17 cellular contexts compared by ENCODE assay signal in the genomic region with DNA sequence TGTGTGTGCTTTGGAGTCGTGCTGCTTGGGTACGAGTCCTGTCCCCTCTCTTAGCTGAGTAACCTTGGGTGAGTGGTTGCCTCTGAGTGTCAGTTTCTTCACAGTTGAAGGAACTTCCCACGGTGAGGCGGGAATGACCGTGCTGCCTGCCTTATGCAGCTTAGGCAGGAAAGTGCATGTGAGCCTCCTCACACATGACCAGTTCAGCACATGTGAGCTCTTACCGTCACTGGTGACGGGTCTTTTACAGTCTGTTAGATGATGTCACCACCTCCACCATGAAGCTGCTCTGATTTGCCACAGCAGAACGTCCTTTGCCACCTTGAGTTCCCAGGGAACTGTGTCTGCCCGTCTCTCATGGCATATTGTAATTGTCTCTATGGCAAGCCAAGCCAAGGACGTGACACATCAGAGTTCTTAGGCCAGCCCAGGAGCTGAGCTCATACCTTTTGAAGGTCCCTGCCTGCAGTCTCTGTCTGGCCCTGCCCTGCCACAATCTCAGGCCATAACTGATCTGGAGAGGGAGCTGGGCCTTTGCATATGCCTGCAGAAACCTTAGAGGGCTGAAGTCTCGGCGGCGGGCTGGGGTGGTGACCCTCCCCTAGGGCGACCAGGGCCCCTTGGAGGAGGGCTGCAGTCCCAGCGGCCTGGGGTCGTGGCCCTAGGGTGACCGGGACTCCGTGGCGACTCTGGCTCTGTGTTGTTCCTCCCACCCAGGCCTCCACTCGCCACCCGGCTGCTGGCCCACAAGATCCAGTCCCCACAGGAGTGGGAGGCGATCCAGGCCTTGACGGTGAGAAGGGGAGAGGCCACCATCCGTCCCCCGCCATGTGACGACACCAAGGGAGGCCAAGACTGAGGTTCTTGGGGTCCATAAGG. TPM values are rescaled to one million over a fixed set of nuclear protein-coding genes. Genes with fewer than 3 reads are reported as not detected.
DNase-seq lines count a peak whose midpoint lies in the region; TF ChIP-seq lines count a peak whose summit lies in the region.
"Had no signal": no experiment of that assay in that cellular context is flagged by ENCODE, and none has a peak within 500 bp of the region (broad histone marks: within the 10 kb centered on the region; RNA-seq: fewer than 3 reads in every experiment).

No MANE protein-coding gene starts in this region.

- POLR2A ChIA-PET in HEK293 (lab: Yijun Ruan, JAX) = interaction anchor here (1.1 to 1.3 kb wide), 2 partner anchors 8 to 70 kb away, joined by 3 to 10 read pairs; a partner anchor contains a TSS

- no peak overlapping the region for H3K4me3 Mint-ChIP-seq in nephron
- H3K4me3 Mint-ChIP-seq: CD8-positive, alpha-beta memory T cell had no signal

- H3K4me1 Mint-ChIP-seq in nephron = peaks cover 8% of the 10 kb centered on the region

- no peaks in the 10 kb centered on the region for H3K9me3 ChIP-seq in HEK293 (ENCODE audit: control insufficient read depth, insufficient read depth, low read depth, low read length)
- H3K9me3 ChIP-seq in adrenal gland (replicated peaks in 1 of 3) = no peaks in the 10 kb centered on the region
- H3K9me3 ChIP-seq in SJCRH30 (replicated peaks) = no peaks in the 10 kb centered on the region

- TF ChIP-seq CTCF in HEK293 (tag by site-specific recombination; IDR thresholded peaks at IDR 0.05) (no peak), adrenal gland (IDR thresholded peaks at IDR 0.05) (no peak), nephron (IDR thresholded peaks at IDR 0.05; ENCODE audit: unreplicated experiment in 3 of 3) (no peak)

- peaks cover 33% of the 10 kb centered on the region for H3K36me3 Mint-ChIP-seq in nephron (ENCODE audit: low read depth)

- H3K36me3 ChIP-seq in HEK293 (ENCODE audit: control insufficient read depth in 2 of 2, insufficient read depth in 1 of 2, low read length in 2 of 2) (peaks cover 11 to 67% of the 10 kb centered on the region in 2 experiments), adrenal gland (replicated peaks in 1 of 2) (peaks cover 0 to 65% of the 10 kb centered on the region in 2 donors), SJCRH30 (peaks cover 6% of the 10 kb centered on the region; the same call in 1 of the 2 replicates)

- intact Hi-C loops in adrenal gland (cut with DNase I) = no loop called here

- peak; percentile 49 for DNase-seq in Caki2 (ENCODE audit: low read depth)
- peak; percentile 76 to 94 (median 90) for DNase-seq in adrenal gland
- DNase-seq in NCI-H2171 treated with DMSO at 0.1 percent for 48 hours (lab: John Stamatoyannopoulos, UW) = no peak
- DNase-seq in anterior cingulate cortex (lab: John Stamatoyannopoulos, UW) = no peak
- no peak for DNase-seq in SJCRH30
- DNase-seq in NCI-H774 (lab: John Stamatoyannopoulos, UW) = no peak
- DNase-seq: CD8-positive, alpha-beta memory T cell; DMS153; NCI-H1436 treated with DMSO at 0.1 percent for 48 hours; NCI-H2081 treated with DMSO at 0.1 percent for 48 hours; NCI-H345; NCI-H526 treated with DMSO at 0.1 percent for 48 hours; SHP77 treated with DMSO at 0.1 percent for 48 hours had no signal

- in situ Hi-C loops in Caki2 (cut with HindIII; ENCODE audit: low pct_unique_long_range_greater_than_20kb, low sequenced_read_pairs) = no loop called here

- H3K27me3 Mint-ChIP-seq in nephron (ENCODE audit: low read depth) = no peaks in the 10 kb centered on the region
- H3K27me3 Mint-ChIP-seq: CD8-positive, alpha-beta memory T cell had no signal

- CTCF ChIA-PET in HEK293 (lab: Yijun Ruan, JAX) = interaction anchor here (0.6 to 2.9 kb wide), 7 partner anchors 9 to 114 kb away, joined by 3 to 19 read pairs (median 3); no protein-coding TSS in a partner anchor

- peak overlapping the region in 2 of 3 experiments; percentile 31 to 37 for H3K27ac Mint-ChIP-seq in nephron

- no peaks in the 10 kb centered on the region for H3K4me1 ChIP-seq in HEK293 (ENCODE audit: control insufficient read depth, insufficient read depth, low read length)
- H3K4me1 ChIP-seq in adrenal gland (replicated peaks in 1 of 2) = peaks cover 15 to 24% of the 10 kb centered on the region in 2 donors
- no peaks in the 10 kb centered on the region for H3K4me1 ChIP-seq in SJCRH30

- no peak overlapping the region for H3K27ac ChIP-seq in HEK293 (ENCODE audit: extremely low read depth, low read depth, low read length)
- H3K27ac ChIP-seq in adrenal gland = peak overlapping the region; percentile 77 to 86 (median 85)
- H3K27ac ChIP-seq in SJCRH30 = no peak overlapping the region

- peak in 1 of 2 donors; percentile 61 for TF ChIP-seq POLR2A in adrenal gland (IDR thresholded peaks at IDR 0.05)

- no peaks in the 10 kb centered on the region for H3K9me3 Mint-ChIP-seq in nephron
- H3K9me3 Mint-ChIP-seq: CD8-positive, alpha-beta memory T cell had no signal

- H3K27me3 ChIP-seq in adrenal gland (no peaks in the 10 kb centered on the region), SJCRH30 (no peaks in the 10 kb centered on the region)

- 20 to 72% (median 65%) methylated on average over 1 to 26 of the region's 26 CpGs for WGBS in adrenal gland, 4 donors

- no peak overlapping the region for H3K4me3 ChIP-seq in HEK293 (ENCODE audit: low read depth, low read length)
- H3K4me3 ChIP-seq in adrenal gland = no peak overlapping the region
- H3K4me3 ChIP-seq in SJCRH30 = no peak overlapping the region

TF ChIP-seq in HEK293, 187 proteins besides CTCF, POLR2A, EP300 and RAD21:
- TF ChIP-seq ZNF416 (tag by site-specific recombination; IDR thresholded peaks at IDR 0.05) (no peak), RBAK (tag by site-specific recombination; IDR thresholded peaks at IDR 0.05) (no peak), FEZF1 (tag by site-specific recombination; IDR thresholded peaks at IDR 0.05) (peak; percentile 25; the same call in 1 of the 2 replicates), SP2 (tag by site-specific recombination; IDR thresholded peaks at IDR 0.05) (0 out of 2 replicates have a peak, but pooled peaks have one; percentile 23), ZNF623 (tag by site-specific recombination; IDR thresholded peaks at IDR 0.05) (peak; percentile 73)
- TF ChIP-seq, protein P1, sequence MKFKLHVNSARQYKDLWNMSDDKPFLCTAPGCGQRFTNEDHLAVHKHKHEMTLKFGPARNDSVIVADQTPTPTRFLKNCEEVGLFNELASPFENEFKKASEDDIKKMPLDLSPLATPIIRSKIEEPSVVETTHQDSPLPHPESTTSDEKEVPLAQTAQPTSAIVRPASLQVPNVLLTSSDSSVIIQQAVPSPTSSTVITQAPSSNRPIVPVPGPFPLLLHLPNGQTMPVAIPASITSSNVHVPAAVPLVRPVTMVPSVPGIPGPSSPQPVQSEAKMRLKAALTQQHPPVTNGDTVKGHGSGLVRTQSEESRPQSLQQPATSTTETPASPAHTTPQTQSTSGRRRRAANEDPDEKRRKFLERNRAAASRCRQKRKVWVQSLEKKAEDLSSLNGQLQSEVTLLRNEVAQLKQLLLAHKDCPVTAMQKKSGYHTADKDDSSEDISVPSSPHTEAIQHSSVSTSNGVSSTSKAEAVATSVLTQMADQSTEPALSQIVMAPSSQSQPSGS (tag by site-specific recombination; IDR thresholded peaks at IDR 0.05; ENCODE audit: low read depth) = peak; percentile 71; the same call in 1 of the 2 replicates

RNA-seq across cellular contexts. Expression of a gene that starts 7.8 kb away (rescaled TPM):
- total RNA-seq in Caki2 (2014; rRNA removed; shearing (Covaris generic); ENCODE audit: low replicate concordance) = 43.4 and 52.0 TPM in 2 replicates
- total RNA-seq in adrenal gland = 10 to 100 TPM; 30.6 to 93.3 (median 65.6) TPM
- polyA plus RNA-seq in adrenal gland = 100 to 1,000 TPM in 2 of 3 donors, 10 to 100 TPM in 1; 42.4 to 160 (median 107) TPM
- 25.1 and 34.1 TPM in 2 replicates for total RNA-seq in SJCRH30 (2014; rRNA removed; shearing (Covaris generic))

RNA-seq across cellular contexts. Expression of a gene that starts 23.0 kb away (rescaled TPM):
- total RNA-seq in Caki2 (2014; rRNA removed; shearing (Covaris generic); ENCODE audit: low replicate concordance) = 1.2 and 3.2 TPM in 2 replicates
- 10 to 100 TPM in 5 of 8 donors, 1 to 10 TPM in 3; 8.1 to 18.7 (median 10.6) TPM for total RNA-seq in adrenal gland
- polyA plus RNA-seq in adrenal gland = 10 to 100 TPM in 1 of 3 donors, 1 to 10 TPM in 2; 2.4 to 27.3 (median 9.8) TPM
- 6.1 and 6.3 TPM in 2 replicates for total RNA-seq in SJCRH30 (2014; rRNA removed; shearing (Covaris generic))

RNA-seq across cellular contexts. Expression of a gene that starts 36.6 kb away (rescaled TPM):
- not detected in 2 replicates for total RNA-seq in Caki2 (2014; rRNA removed; shearing (Covaris generic); ENCODE audit: low replicate concordance)
- under 1 TPM in 1 of 8 donors, not detected in 7; 0.42 TPM for total RNA-seq in adrenal gland
- polyA plus RNA-seq in adrenal gland = 1 to 10 TPM in 1 of 3 donors, under 1 TPM in 2; 0.42 to 1.4 (median 0.47) TPM
- not detected in 2 replicates for total RNA-seq in SJCRH30 (2014; rRNA removed; shearing (Covaris generic))
- total RNA-seq: CD8-positive, alpha-beta memory T cell had no signal
- polyA plus RNA-seq: AG04450; BJ; CD8-positive, alpha-beta memory T cell had no signal

RNA-seq across cellular contexts. Expression of a gene that starts 42.1 kb away (rescaled TPM):
- 51.9 and 75.8 TPM in 2 replicates for total RNA-seq in Caki2 (2014; rRNA removed; shearing (Covaris generic); ENCODE audit: low replicate concordance)
- 10 to 100 TPM; 16.2 to 49.7 (median 20.9) TPM for total RNA-seq in adrenal gland
- 10 to 100 TPM in 2 of 3 donors, 1 to 10 TPM in 1; 10.0 to 41.9 (median 13.4) TPM for polyA plus RNA-seq in adrenal gland
- total RNA-seq in SJCRH30 (2014; rRNA removed; shearing (Covaris generic)) = 43.3 and 48.3 TPM in 2 replicates

RNA-seq across cellular contexts. Expression of a gene that starts 56.2 kb away (rescaled TPM):
- total RNA-seq in Caki2 (2014; rRNA removed; shearing (Covaris generic); ENCODE audit: low replicate concordance) = 8.9 and 9.1 TPM in 2 replicates
- total RNA-seq in adrenal gland = 100 to 1,000 TPM in 5 of 8 donors, 10 to 100 TPM in 3; 74.4 to 159 (median 125) TPM
- 10 to 100 TPM; 19.7 to 65.1 (median 39.5) TPM for polyA plus RNA-seq in adrenal gland
- total RNA-seq in SJCRH30 (2014; rRNA removed; shearing (Covaris generic)) = 11.9 and 12.4 TPM in 2 replicates
- polyA plus RNA-seq: CD8-positive, alpha-beta memory T cell had no signal

Comparison
In these comparisons a context has a peak if more than half of its experiments do, and no peak if none do; other contexts are left out.
1. DNase-seq: peak in Caki2 (single experiment) and adrenal gland (7 of 7); none in NCI-H2171 treated with DMSO at 0.1 percent for 48 hours (single experiment), anterior cingulate cortex (0 of 58), SJCRH30 (0 of 2) and NCI-H774 (single experiment).
2. H3K27ac ChIP-seq: peak in adrenal gland (5 of 5); none in HEK293 (single experiment) and SJCRH30 (single experiment).